Comparison of ENCODE assay signal across 8 cellular contexts in the genomic region with DNA sequence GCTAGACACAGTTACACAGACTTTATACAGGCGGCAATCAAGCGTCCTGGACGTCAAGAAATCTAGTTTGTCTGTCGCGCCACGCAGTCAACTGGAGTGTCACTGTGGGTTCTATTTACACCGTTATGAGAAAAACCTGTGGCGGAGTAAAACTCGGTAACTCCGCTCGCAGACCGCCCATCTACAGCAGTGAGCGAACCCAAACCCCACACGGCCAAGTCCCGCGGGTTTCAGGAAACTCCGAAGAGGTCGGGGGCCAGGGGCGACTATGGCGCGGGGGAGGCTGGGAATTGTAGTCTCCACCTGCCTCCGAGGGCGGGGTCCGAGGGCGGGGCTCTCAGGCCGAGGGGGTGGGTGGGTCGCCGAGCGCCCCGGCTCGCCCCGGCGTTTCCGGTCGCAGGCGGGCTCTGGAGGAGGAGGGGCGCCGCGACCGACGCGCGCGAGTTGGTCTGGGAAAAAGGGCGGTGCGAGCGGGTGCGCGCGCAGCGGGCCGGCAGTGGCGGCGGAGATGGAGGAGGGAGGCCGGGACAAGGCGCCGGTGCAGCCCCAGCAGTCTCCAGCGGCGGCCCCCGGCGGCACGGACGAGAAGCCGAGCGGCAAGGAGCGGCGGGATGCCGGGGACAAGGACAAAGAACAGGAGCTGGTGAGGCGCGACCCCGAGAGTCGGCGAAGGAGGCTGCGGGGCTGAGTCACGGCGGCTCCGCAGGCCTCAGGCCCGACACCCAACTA. TPM values are rescaled to one million over a fixed set of nuclear protein-coding genes. Genes with fewer than 3 reads are reported as not detected.
DNase-seq lines count a peak whose midpoint lies in the region; ATAC-seq, FAIRE-seq and TF ChIP-seq lines count a peak whose summit lies in the region.

Gene PSMD2, plus strand, starts transcription at position 483 of the 729 bp plus-strand sequence. Its CDS starts 26 bp downstream, at position 509.

- peak within 1 kb of the TSS; percentile 90 for H3K27ac Mint-ChIP-seq in activated naive CD8-positive, alpha-beta T cell treated with anti-CD3 and anti-CD28 coated beads, Interleukin-2, amount 50 U/mL, for 24 hours

- peak; percentile 82; the same call in 1 of the 2 replicates for TF ChIP-seq POLR2A in GM12892 (IDR thresholded peaks at IDR 0.05; ENCODE audit: low read depth, low read length)
- peak in 1 of 2 donors; percentile 80 for TF ChIP-seq POLR2A in thyroid gland (IDR thresholded peaks at IDR 0.05)

- peaks cover 25% of the 10 kb centered on the region for H3K4me1 Mint-ChIP-seq in activated naive CD8-positive, alpha-beta T cell treated with anti-CD3 and anti-CD28 coated beads, Interleukin-2, amount 50 U/mL, for 24 hours

- WGBS in pancreas, 2 donors: 0 to 1% methylated on average over 69 to 78 of the region's 78 CpGs
- 0 to 1% methylated on average over 17 to 46 of the region's 78 CpGs for WGBS in thyroid gland, 2 donors

- H3K4me3 ChIP-seq in pancreas (peak within 1 kb of the TSS; percentile 82 to 92 (median 84)), thyroid gland (replicated peaks in 1 of 3) (peak within 1 kb of the TSS; percentile 56 to 88 (median 56))

- H3K36me3 ChIP-seq in pancreas (peaks cover 0 to 36% (median 29%) of the 10 kb centered on the region in 3 donors), thyroid gland (peaks cover 28 to 33% of the 10 kb centered on the region in 2 donors)

- intact Hi-C loops in Right ventricle myocardium superior (cut with DNase I) (no loop called here), pancreas (cut with DNase I) (no loop called here), thyroid gland (cut with DNase I) (no loop called here)

- no peaks in the 10 kb centered on the region for H3K27me3 ChIP-seq in pancreas
- no peaks in the 10 kb centered on the region for H3K27me3 ChIP-seq in thyroid gland

- peak within 1 kb of the TSS; percentile 98 for H3K4me3 Mint-ChIP-seq in activated naive CD8-positive, alpha-beta T cell treated with anti-CD3 and anti-CD28 coated beads, Interleukin-2, amount 50 U/mL, for 24 hours

- no peaks in the 10 kb centered on the region for H3K9me3 Mint-ChIP-seq in activated naive CD8-positive, alpha-beta T cell treated with anti-CD3 and anti-CD28 coated beads, Interleukin-2, amount 50 U/mL, for 24 hours

- H3K4me1 ChIP-seq in pancreas: peaks cover 8 to 18% (median 10%) of the 10 kb centered on the region in 3 donors
- peaks cover 11 to 13% of the 10 kb centered on the region in 2 donors for H3K4me1 ChIP-seq in thyroid gland

- peak; percentile 94 for ATAC-seq in HG02840 (IDR thresholded peaks at IDR 0.05; ENCODE audit: low FRiP score, unreplicated experiment)
- peak; percentile 96 for ATAC-seq in activated naive CD8-positive, alpha-beta T cell treated with anti-CD3 and anti-CD28 coated beads, Interleukin-2, amount 50 U/mL, for 24 hours
- ATAC-seq in Right ventricle myocardium superior (ENCODE audit: poor library complexity): peak; percentile 99
- peak; percentile 95 to 98 (median 96) for ATAC-seq in pancreas

- peak; percentile 88 for FAIRE-seq in GM12892 (lab: Jason Lieb, UNC)
- FAIRE-seq in pancreas (lab: Jason Lieb, UNC): no peak

- peaks cover 38% of the 10 kb centered on the region for H3K36me3 Mint-ChIP-seq in activated naive CD8-positive, alpha-beta T cell treated with anti-CD3 and anti-CD28 coated beads, Interleukin-2, amount 50 U/mL, for 24 hours (ENCODE audit: low read depth)

- TF ChIP-seq CTCF in pancreas (IDR thresholded peaks at IDR 0.05) (no peak), thyroid gland (IDR thresholded peaks at IDR 0.05) (peak in 1 of 6 experiments; percentile 26)

- H3K9me3 ChIP-seq in pancreas: no peaks in the 10 kb centered on the region
- no peaks in the 10 kb centered on the region for H3K9me3 ChIP-seq in thyroid gland

- no peaks in the 10 kb centered on the region for H3K27me3 Mint-ChIP-seq in activated naive CD8-positive, alpha-beta T cell treated with anti-CD3 and anti-CD28 coated beads, Interleukin-2, amount 50 U/mL, for 24 hours

- DNase-seq in GM12892 (ENCODE audit: insufficient read length): peak; percentile 95
- DNase-seq in NCI-H1436 (lab: John Stamatoyannopoulos, UW): peak; percentile 99
- peak; percentile 95 for DNase-seq in SW480 (ENCODE audit: low spot score)
- peak; percentile 98 for DNase-seq in activated naive CD8-positive, alpha-beta T cell treated with anti-CD3 and anti-CD28 coated beads, Interleukin-2, amount 50 U/mL, for 24 hours
- DNase-seq in Right ventricle myocardium superior: peak; percentile 98
- peak; percentile 98 to 99 (median 98) for DNase-seq in pancreas
- peak; percentile 98 for DNase-seq in thyroid gland

- H3K27ac ChIP-seq in pancreas (peak within 1 kb of the TSS; percentile 72 to 86 (median 79)), thyroid gland (peak within 1 kb of the TSS; percentile 65 to 82 (median 79))

RNA-seq across cellular contexts. Expression of gene PSMD2, which starts in this region (rescaled TPM):
- polyA plus RNA-seq in GM12892 (2012; ENCODE audit: missing spikeins): 110 TPM
- 237 TPM for total RNA-seq in Right ventricle myocardium superior
- total RNA-seq in pancreas: 10 to 100 TPM; 38.4 to 89.6 (median 54.1) TPM
- 10 to 100 TPM; 39.1 to 78.7 TPM for polyA plus RNA-seq in pancreas
- total RNA-seq in thyroid gland: 100 to 1,000 TPM; 136 to 320 (median 244) TPM

Comparison
In these comparisons a context has a peak if more than half of its experiments do, and no peak if none do; other contexts are left out.
1. Peak in every context shown above with its lines: DNase-seq, ATAC-seq, H3K4me3 ChIP-seq and H3K27ac ChIP-seq.